20 cellular contexts compared by ENCODE assay signal in genomic region chr1:117032661-117033060, GRCh38.
"Had no signal": no experiment of that assay in that cellular context is flagged by ENCODE, and none has a peak within 500 bp of the region (broad histone marks: within the 10 kb centered on the region; RNA-seq: fewer than 3 reads in every experiment).

No MANE protein-coding gene starts in this region.

- H3K4me3 ChIP-seq: colonic mucosa, heart left ventricle, right atrium auricular region, sigmoid colon, skin epidermis, stomach had no signal

- H3K4me3 Mint-ChIP-seq: endodermal cell; natural killer cell treated with Interleukin-12 subunit alpha and Interleukin-12 subunit beta and Interleukin-15 and Interleukin-18, amount 100 ng/mL, for 72 hours had no signal

- H3K9me3 Mint-ChIP-seq: endodermal cell; natural killer cell treated with Interleukin-12 subunit alpha and Interleukin-12 subunit beta and Interleukin-15 and Interleukin-18, amount 100 ng/mL, for 72 hours had no signal

- H3K27ac Mint-ChIP-seq: endodermal cell; natural killer cell treated with Interleukin-12 subunit alpha and Interleukin-12 subunit beta and Interleukin-15 and Interleukin-18, amount 100 ng/mL, for 72 hours had no signal

- H3K27me3 ChIP-seq: colonic mucosa, heart left ventricle, neutrophil, right atrium auricular region, sigmoid colon, stomach had no signal

- DNase-seq: colonic mucosa; dermis blood vessel endothelial cell; effector CD4-positive, alpha-beta T cell; endodermal cell; erythroblast; foreskin melanocyte; hippocampal formation; mammary epithelial cell; midbrain; sigmoid colon; stimulated activated CD4-positive, alpha-beta T cell treated with anti-CD3 and anti-CD28 coated beads, Interleukin-2, amount 100 ng/mL, for 24 hours; stimulated activated naive CD4-positive, alpha-beta T cell; stomach; substantia nigra; trophoblast cell had no signal

- H3K36me3 ChIP-seq: colonic mucosa, heart left ventricle, right atrium auricular region, stomach had no signal

- H3K4me1 ChIP-seq: colonic mucosa, right atrium auricular region, sigmoid colon, stomach had no signal

- H3K36me3 Mint-ChIP-seq: natural killer cell treated with Interleukin-12 subunit alpha and Interleukin-12 subunit beta and Interleukin-15 and Interleukin-18, amount 100 ng/mL, for 72 hours had no signal

- H3K27ac ChIP-seq: colonic mucosa, neutrophil, right atrium auricular region, sigmoid colon, skin epidermis, stomach had no signal

- H3K9me3 ChIP-seq: colonic mucosa, heart left ventricle, neutrophil, right atrium auricular region, sigmoid colon, stomach had no signal

- ATAC-seq: natural killer cell treated with Interleukin-12 subunit alpha and Interleukin-12 subunit beta and Interleukin-15 and Interleukin-18, amount 100 ng/mL, for 72 hours had no signal

- H3K27me3 Mint-ChIP-seq: natural killer cell treated with Interleukin-12 subunit alpha and Interleukin-12 subunit beta and Interleukin-15 and Interleukin-18, amount 100 ng/mL, for 72 hours had no signal
